In the genomic region with DNA sequence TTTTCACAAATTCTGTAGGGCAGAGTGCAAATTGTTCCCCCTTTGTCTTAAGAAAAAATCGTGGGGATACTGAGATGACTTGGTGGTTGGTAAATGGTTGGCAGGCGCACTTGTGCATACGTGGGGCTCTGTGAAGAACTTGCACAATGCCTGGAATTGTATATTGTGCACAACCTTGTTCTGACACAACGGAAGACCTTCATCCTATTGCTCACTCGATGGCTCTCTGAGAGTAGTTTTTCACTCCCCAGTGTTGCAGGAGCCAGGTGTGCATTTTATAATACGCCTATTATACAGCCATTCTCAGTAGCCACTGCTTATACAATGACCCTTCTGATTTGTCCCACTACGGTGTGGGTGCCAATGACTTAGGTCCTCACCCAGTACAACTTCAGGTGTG, we compare ENCODE assay signal across 17 cellular contexts.
A peak's percentile ranks its signal among the peaks of the same experiment; 100 is the strongest.
DNase-seq lines count a peak whose midpoint lies in the region; TF ChIP-seq lines count a peak whose summit lies in the region.
"Had no signal": no experiment of that assay in that cellular context is flagged by ENCODE, and none has a peak within 500 bp of the region (broad histone marks: within the 10 kb centered on the region; RNA-seq: fewer than 3 reads in every experiment).

No MANE protein-coding gene starts in this region.

- peak overlapping the region in 1 of 2 donors; percentile 27 for H3K9ac ChIP-seq in mucosa of rectum (ENCODE audit: low read depth in 1 of 2, low read length in 2 of 2)

- 83% methylated on average over 7 of the region's 7 CpGs for WGBS in urinary bladder
- 50 to 63% methylated on average over 7 of the region's 7 CpGs for WGBS in thyroid gland, 2 donors

- no peak for TF ChIP-seq CTCF in epithelial cell of proximal tubule (conservative IDR thresholded peaks at IDR 0.05; ENCODE audit: low read depth, low read length)
- no peak for TF ChIP-seq CTCF in thyroid gland (IDR thresholded peaks at IDR 0.05)

- intact Hi-C loops in thyroid gland (cut with DNase I) = no loop called here

- H3K4me1 ChIP-seq in mucosa of rectum (ENCODE audit: control insufficient read depth in 2 of 2, insufficient read depth in 2 of 2, low read length in 2 of 2) (peaks cover 24 to 30% of the 10 kb centered on the region in 2 donors), urinary bladder (ENCODE audit: insufficient read depth) (no peaks in the 10 kb centered on the region), thyroid gland (peaks cover 4 to 7% of the 10 kb centered on the region in 2 donors)

- DNase-seq in NCI-H2107 treated with DMSO at 0.1 percent for 48 hours (lab: John Stamatoyannopoulos, UW; ENCODE audit: unreplicated experiment) (peak; percentile 60), NCI-H2107 (lab: John Stamatoyannopoulos, UW) (no peak), epithelial cell of proximal tubule (ENCODE audit: low read depth) (no peak), DMS 273 treated with DMSO at 0.1 percent for 48 hours (lab: John Stamatoyannopoulos, UW) (no peak), thyroid gland (no peak)
- DNase-seq in activated CD8-positive, alpha-beta memory T cell treated with anti-CD3 and anti-CD28 coated beads, Interleukin-2, amount 50 U/mL, for 4 hours = no peak
- DNase-seq: activated CD8-positive, alpha-beta T cell treated with anti-CD3 and anti-CD28 coated beads for 36 hours; activated effector memory CD4-positive, alpha-beta T cell treated with anti-CD3 and anti-CD28 coated beads, Interleukin-2, amount 50 U/mL, for 16 hours; aorta; CD4-positive, alpha-beta memory T cell; GOT3; naive B cell; NCI-H774; stimulated activated CD4-positive, alpha-beta T cell treated with anti-CD3 and anti-CD28 coated beads, Interleukin-4, amount 100 ng/mL, for 4 hours; stimulated activated naive B cell treated with anti-CD40 and anti-IgM and Interleukin-4, amounts not matched to agents 10 μg/mL and 1 μg/mL and 100 μg/mL, for 72 hours had no signal

- H3K27ac ChIP-seq in mucosa of rectum (ENCODE audit: low read depth in 2 of 2, low read length in 2 of 2) (peak overlapping the region; percentile 77 to 78), urinary bladder (ENCODE audit: low read depth) (peak overlapping the region; percentile 48), thyroid gland (peak overlapping the region in 1 of 3 donors; percentile 26)

- H3K36me3 ChIP-seq in mucosa of rectum (ENCODE audit: control insufficient read depth in 2 of 2, insufficient read depth in 2 of 2, low read length in 2 of 2) (no peaks in the 10 kb centered on the region), urinary bladder (ENCODE audit: insufficient read depth) (no peaks in the 10 kb centered on the region), thyroid gland (no peaks in the 10 kb centered on the region)

- H3K4me3 ChIP-seq in epithelial cell of proximal tubule (ENCODE audit: low read depth, low read length) = peak overlapping the region; percentile 40
- peak overlapping the region; percentile 13 to 53 for H3K4me3 ChIP-seq in mucosa of rectum (ENCODE audit: low read length in 2 of 2)
- H3K4me3 ChIP-seq in urinary bladder (ENCODE audit: low read depth, low read length) = no peak overlapping the region
- H3K4me3 ChIP-seq in thyroid gland (replicated peaks in 1 of 3) = no peak overlapping the region

- H3K27me3 ChIP-seq in mucosa of rectum (ENCODE audit: control insufficient read depth in 2 of 2, insufficient read depth in 2 of 2, low read length in 2 of 2) (no peaks in the 10 kb centered on the region), thyroid gland (no peaks in the 10 kb centered on the region)

- TF ChIP-seq POLR2A in thyroid gland (IDR thresholded peaks at IDR 0.05) = no peak

- H3K9me3 ChIP-seq in mucosa of rectum (ENCODE audit: control insufficient read depth in 2 of 2, low read length in 2 of 2) (peaks cover 0 to 2% of the 10 kb centered on the region in 2 donors), thyroid gland (no peaks in the 10 kb centered on the region)

Comparison
In these comparisons a context has a peak if more than half of its experiments do, and no peak if none do; other contexts are left out.
1. H3K4me3 ChIP-seq: peak in epithelial cell of proximal tubule (single experiment) and mucosa of rectum (2 of 2); none in urinary bladder (single experiment) and thyroid gland (0 of 3).